In the genomic region with DNA sequence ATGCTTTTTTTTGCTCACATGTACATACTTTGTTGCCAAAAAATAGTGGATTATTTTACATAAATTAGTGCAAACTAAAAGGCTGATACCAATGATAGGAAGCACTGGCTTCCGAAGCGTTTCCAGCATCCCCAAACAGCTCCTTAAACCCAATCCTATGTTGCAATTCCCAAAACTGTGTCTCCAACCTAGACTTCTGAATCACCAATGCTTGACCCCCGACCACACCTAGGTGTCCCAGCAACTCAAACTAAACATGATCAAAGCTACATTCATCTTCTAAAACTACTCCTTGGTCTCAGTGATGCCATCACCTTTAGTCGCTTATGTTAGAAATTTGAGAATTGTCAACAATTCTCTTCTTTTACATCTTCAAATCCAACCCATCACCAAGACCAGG, we compare ENCODE assay signal across 1 cellular context.
TF ChIP-seq lines count a peak whose summit lies in the region.

No MANE protein-coding gene starts in this region.

TF ChIP-seq in GM23338, 12 proteins besides CTCF, POLR2A, EP300 and RAD21 (continued from another document):
- TF ChIP-seq NANOG (IDR thresholded peaks at IDR 0.05; ENCODE audit: borderline replicate concordance): no peak
- TF ChIP-seq, protein P1, sequence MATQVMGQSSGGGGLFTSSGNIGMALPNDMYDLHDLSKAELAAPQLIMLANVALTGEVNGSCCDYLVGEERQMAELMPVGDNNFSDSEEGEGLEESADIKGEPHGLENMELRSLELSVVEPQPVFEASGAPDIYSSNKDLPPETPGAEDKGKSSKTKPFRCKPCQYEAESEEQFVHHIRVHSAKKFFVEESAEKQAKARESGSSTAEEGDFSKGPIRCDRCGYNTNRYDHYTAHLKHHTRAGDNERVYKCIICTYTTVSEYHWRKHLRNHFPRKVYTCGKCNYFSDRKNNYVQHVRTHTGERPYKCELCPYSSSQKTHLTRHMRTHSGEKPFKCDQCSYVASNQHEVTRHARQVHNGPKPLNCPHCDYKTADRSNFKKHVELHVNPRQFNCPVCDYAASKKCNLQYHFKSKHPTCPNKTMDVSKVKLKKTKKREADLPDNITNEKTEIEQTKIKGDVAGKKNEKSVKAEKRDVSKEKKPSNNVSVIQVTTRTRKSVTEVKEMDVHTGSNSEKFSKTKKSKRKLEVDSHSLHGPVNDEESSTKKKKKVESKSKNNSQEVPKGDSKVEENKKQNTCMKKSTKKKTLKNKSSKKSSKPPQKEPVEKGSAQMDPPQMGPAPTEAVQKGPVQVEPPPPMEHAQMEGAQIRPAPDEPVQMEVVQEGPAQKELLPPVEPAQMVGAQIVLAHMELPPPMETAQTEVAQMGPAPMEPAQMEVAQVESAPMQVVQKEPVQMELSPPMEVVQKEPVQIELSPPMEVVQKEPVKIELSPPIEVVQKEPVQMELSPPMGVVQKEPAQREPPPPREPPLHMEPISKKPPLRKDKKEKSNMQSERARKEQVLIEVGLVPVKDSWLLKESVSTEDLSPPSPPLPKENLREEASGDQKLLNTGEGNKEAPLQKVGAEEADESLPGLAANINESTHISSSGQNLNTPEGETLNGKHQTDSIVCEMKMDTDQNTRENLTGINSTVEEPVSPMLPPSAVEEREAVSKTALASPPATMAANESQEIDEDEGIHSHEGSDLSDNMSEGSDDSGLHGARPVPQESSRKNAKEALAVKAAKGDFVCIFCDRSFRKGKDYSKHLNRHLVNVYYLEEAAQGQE (IDR thresholded peaks at IDR 0.05; ENCODE audit: unreplicated experiment): no peak
- no peak for TF ChIP-seq CREB1 (CRISPR knock-in tag; IDR thresholded peaks at IDR 0.05; ENCODE audit: low read depth)
